2 cellular contexts compared by ENCODE assay signal in genomic region chr9:26951794-26952193, GRCh38.
TF ChIP-seq lines count a peak whose summit lies in the region.

No MANE protein-coding gene starts in this region.

TF ChIP-seq in SK-N-SH, 30 proteins besides CTCF, POLR2A, EP300 and RAD21:
- TF ChIP-seq JUND (IDR thresholded peaks at IDR 0.05) (peak; percentile 6; the same call in 1 of the 2 replicates), PBX3 (IDR thresholded peaks at IDR 0.05) (peak; percentile 67), CHD2 (IDR thresholded peaks at IDR 0.05; ENCODE audit: low read length, partially characterized antibody) (no peak), RFX5 (IDR thresholded peaks at IDR 0.05; ENCODE audit: low read length) (no peak), REST (IDR thresholded peaks at IDR 0.05; ENCODE audit: low read depth, low read length) (no peak), RXRA (IDR thresholded peaks at IDR 0.05; ENCODE audit: borderline replicate concordance, low read depth) (no peak)
- TF ChIP-seq, protein P1, sequence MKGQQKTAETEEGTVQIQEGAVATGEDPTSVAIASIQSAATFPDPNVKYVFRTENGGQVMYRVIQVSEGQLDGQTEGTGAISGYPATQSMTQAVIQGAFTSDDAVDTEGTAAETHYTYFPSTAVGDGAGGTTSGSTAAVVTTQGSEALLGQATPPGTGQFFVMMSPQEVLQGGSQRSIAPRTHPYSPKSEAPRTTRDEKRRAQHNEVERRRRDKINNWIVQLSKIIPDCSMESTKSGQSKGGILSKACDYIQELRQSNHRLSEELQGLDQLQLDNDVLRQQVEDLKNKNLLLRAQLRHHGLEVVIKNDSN (IDR thresholded peaks at IDR 0.05; ENCODE audit: borderline replicate concordance, low read depth): no peak

TF ChIP-seq in K562, 482 proteins besides CTCF, POLR2A, EP300 and RAD21:
- TF ChIP-seq CREBBP (IDR thresholded peaks at IDR 0.05; ENCODE audit: low read depth, low read length) (no peak), FOXK1 (CRISPR knock-in tag; IDR thresholded peaks at IDR 0.05; ENCODE audit: borderline replicate concordance) (no peak), ELF2 (CRISPR knock-in tag; IDR thresholded peaks at IDR 0.05) (no peak), PREB (CRISPR knock-in tag; IDR thresholded peaks at IDR 0.05) (no peak), MEIS2 (IDR thresholded peaks at IDR 0.05; ENCODE audit: partially characterized antibody) (peak; percentile 58), HOXB6 (CRISPR knock-in tag; IDR thresholded peaks at IDR 0.05; ENCODE audit: borderline replicate concordance) (no peak), PURB (CRISPR knock-in tag; IDR thresholded peaks at IDR 0.05; ENCODE audit: low read depth) (no peak)
- TF ChIP-seq, protein P2, sequence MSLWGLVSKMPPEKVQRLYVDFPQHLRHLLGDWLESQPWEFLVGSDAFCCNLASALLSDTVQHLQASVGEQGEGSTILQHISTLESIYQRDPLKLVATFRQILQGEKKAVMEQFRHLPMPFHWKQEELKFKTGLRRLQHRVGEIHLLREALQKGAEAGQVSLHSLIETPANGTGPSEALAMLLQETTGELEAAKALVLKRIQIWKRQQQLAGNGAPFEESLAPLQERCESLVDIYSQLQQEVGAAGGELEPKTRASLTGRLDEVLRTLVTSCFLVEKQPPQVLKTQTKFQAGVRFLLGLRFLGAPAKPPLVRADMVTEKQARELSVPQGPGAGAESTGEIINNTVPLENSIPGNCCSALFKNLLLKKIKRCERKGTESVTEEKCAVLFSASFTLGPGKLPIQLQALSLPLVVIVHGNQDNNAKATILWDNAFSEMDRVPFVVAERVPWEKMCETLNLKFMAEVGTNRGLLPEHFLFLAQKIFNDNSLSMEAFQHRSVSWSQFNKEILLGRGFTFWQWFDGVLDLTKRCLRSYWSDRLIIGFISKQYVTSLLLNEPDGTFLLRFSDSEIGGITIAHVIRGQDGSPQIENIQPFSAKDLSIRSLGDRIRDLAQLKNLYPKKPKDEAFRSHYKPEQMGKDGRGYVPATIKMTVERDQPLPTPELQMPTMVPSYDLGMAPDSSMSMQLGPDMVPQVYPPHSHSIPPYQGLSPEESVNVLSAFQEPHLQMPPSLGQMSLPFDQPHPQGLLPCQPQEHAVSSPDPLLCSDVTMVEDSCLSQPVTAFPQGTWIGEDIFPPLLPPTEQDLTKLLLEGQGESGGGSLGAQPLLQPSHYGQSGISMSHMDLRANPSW (CRISPR knock-in tag; IDR thresholded peaks at IDR 0.05): no peak
- TF ChIP-seq, protein P3, sequence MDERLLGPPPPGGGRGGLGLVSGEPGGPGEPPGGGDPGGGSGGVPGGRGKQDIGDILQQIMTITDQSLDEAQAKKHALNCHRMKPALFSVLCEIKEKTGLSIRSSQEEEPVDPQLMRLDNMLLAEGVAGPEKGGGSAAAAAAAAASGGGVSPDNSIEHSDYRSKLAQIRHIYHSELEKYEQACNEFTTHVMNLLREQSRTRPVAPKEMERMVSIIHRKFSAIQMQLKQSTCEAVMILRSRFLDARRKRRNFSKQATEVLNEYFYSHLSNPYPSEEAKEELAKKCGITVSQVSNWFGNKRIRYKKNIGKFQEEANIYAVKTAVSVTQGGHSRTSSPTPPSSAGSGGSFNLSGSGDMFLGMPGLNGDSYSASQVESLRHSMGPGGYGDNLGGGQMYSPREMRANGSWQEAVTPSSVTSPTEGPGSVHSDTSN (CRISPR knock-in tag; IDR thresholded peaks at IDR 0.05; ENCODE audit: low read depth): no peak
- TF ChIP-seq, protein P3 (tag; conservative IDR thresholded peaks at IDR 0.05; ENCODE audit: low read depth): peak; percentile 36; the same call in 1 of the 2 replicates
- TF ChIP-seq, protein P4, sequence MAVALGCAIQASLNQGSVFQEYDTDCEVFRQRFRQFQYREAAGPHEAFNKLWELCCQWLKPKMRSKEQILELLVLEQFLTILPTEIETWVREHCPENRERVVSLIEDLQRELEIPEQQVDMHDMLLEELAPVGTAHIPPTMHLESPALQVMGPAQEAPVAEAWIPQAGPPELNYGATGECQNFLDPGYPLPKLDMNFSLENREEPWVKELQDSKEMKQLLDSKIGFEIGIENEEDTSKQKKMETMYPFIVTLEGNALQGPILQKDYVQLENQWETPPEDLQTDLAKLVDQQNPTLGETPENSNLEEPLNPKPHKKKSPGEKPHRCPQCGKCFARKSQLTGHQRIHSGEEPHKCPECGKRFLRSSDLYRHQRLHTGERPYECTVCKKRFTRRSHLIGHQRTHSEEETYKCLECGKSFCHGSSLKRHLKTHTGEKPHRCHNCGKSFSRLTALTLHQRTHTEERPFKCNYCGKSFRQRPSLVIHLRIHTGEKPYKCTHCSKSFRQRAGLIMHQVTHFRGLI (CRISPR knock-in tag; IDR thresholded peaks at IDR 0.05): no peak
